24 cellular contexts compared by ENCODE assay signal in the genomic region with DNA sequence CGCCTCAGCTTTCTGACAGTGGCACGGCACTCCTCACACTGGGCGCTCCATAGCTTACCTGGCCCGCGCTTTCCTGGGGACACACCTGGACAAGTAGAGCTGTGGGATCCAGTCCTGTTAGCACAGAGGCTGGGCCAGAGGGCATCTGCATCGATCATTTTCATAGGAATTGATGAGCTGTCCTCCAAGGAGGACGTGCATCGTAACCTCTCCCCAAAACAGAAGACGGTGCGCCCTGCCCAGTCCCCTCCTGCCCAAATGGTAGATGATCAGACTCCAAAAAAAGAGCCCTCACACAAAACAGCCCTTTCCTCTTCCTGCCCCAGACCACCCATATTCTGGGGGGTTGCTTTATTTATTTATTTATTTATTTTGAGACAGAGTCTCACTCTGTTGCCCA.
DNase-seq lines count a peak whose midpoint lies in the region; ATAC-seq and TF ChIP-seq lines count a peak whose summit lies in the region.
"Had no signal": no experiment of that assay in that cellular context is flagged by ENCODE, and none has a peak within 500 bp of the region (broad histone marks: within the 10 kb centered on the region; RNA-seq: fewer than 3 reads in every experiment).

No MANE protein-coding gene starts in this region.

- ATAC-seq in Right ventricle myocardium superior (ENCODE audit: poor library complexity) = no peak
- ATAC-seq: A549, GM12878 had no signal

- H3F3A ChIP-seq in neural progenitor cell (ENCODE audit: low read depth) = peaks cover 18% of the 10 kb centered on the region

- no peak overlapping the region for H2AFZ ChIP-seq in neural progenitor cell (replicated peaks)

- H3K27me3 ChIP-seq in left ventricle myocardium inferior (ENCODE audit: low read depth) (peaks cover 67% of the 10 kb centered on the region), neural progenitor cell (no peaks in the 10 kb centered on the region)
- H3K27me3 ChIP-seq: BE2C; BLaER1 treated with 17β-estradiol and CSF1 and Interleukin-3, amounts not matched to agents 10 nM and 100 nM had no signal

- H3K36me3 Mint-ChIP-seq in brain (peaks cover 11% of the 10 kb centered on the region), neural progenitor cell (no peaks in the 10 kb centered on the region), nephron progenitor cell (ENCODE audit: low read depth) (no peaks in the 10 kb centered on the region)
- H3K36me3 Mint-ChIP-seq: CD14-positive monocyte; CD8-positive, alpha-beta memory T cell had no signal

- no peak overlapping the region for H3K9ac ChIP-seq in neural progenitor cell
- H3K9ac ChIP-seq: BLaER1 treated with 17β-estradiol and CSF1 and Interleukin-3, amounts not matched to agents 10 nM and 100 nM had no signal

- H3K4me1 Mint-ChIP-seq in brain = peaks cover 54% of the 10 kb centered on the region
- H3K4me1 Mint-ChIP-seq in neural progenitor cell = peaks cover 31% of the 10 kb centered on the region
- H3K4me1 Mint-ChIP-seq in nephron progenitor cell = peaks cover 27% of the 10 kb centered on the region
- H3K4me1 Mint-ChIP-seq: CD14-positive monocyte; CD8-positive, alpha-beta memory T cell had no signal

- no peak overlapping the region for H3K4me2 ChIP-seq in neural progenitor cell
- H3K4me2 ChIP-seq: A549; BLaER1 treated with 17β-estradiol and CSF1 and Interleukin-3, amounts not matched to agents 10 nM and 100 nM had no signal

- H3K79me2 ChIP-seq in neural progenitor cell (ENCODE audit: low read depth) = no peaks in the 10 kb centered on the region

- H3K9me3 ChIP-seq in left ventricle myocardium inferior (replicated peaks) = peaks cover 5% of the 10 kb centered on the region
- H3K9me3 ChIP-seq in neural progenitor cell (ENCODE audit: low read depth) = no peaks in the 10 kb centered on the region
- H3K9me3 ChIP-seq: A549; BE2C; BLaER1 treated with 17β-estradiol and CSF1 and Interleukin-3, amounts not matched to agents 10 nM and 100 nM; HAP-1 had no signal

- intact Hi-C loops in Right ventricle myocardium superior (cut with DNase I) = no loop called here
- intact Hi-C loops in left ventricle myocardium inferior (cut with micrococcal nuclease) = no loop called here
- intact Hi-C loops in posterior vena cava (cut with DNase I) = no loop called here

- H3K4me3 Mint-ChIP-seq in brain (no peak overlapping the region), neural progenitor cell (no peak overlapping the region), nephron progenitor cell (no peak overlapping the region)
- H3K4me3 Mint-ChIP-seq: CD14-positive monocyte; CD4-positive, alpha-beta T cell; CD8-positive, alpha-beta memory T cell; HFFc6 had no signal

- no peak overlapping the region for H3K27ac ChIP-seq in left ventricle myocardium inferior (replicated peaks)
- no peak overlapping the region for H3K27ac ChIP-seq in neural progenitor cell
- H3K27ac ChIP-seq: A549; BLaER1 treated with 17β-estradiol and CSF1 and Interleukin-3, amounts not matched to agents 10 nM and 100 nM had no signal

- H3K27ac Mint-ChIP-seq in brain (peak overlapping the region in 3 of 5 experiments; percentile 6 to 85 (median 76)), neural progenitor cell (peak overlapping the region; percentile 10), nephron progenitor cell (no peak overlapping the region)
- H3K27ac Mint-ChIP-seq: CD14-positive monocyte; CD4-positive, alpha-beta T cell; HFFc6 had no signal

- no peaks in the 10 kb centered on the region for H3K36me3 ChIP-seq in left ventricle myocardium inferior
- H3K36me3 ChIP-seq in neural progenitor cell = no peaks in the 10 kb centered on the region
- H3K36me3 ChIP-seq: BE2C; BLaER1 treated with 17β-estradiol and CSF1 and Interleukin-3, amounts not matched to agents 10 nM and 100 nM; HAP-1 had no signal

- TF ChIP-seq CTCF in left ventricle myocardium inferior (IDR thresholded peaks at IDR 0.05; ENCODE audit: borderline replicate concordance) (no peak), brain (conservative IDR thresholded peaks at IDR 0.05) (no peak), neural progenitor cell (IDR thresholded peaks at IDR 0.05) (no peak), nephron progenitor cell (IDR thresholded peaks at IDR 0.05) (no peak)

- no peaks in the 10 kb centered on the region for H4K20me1 ChIP-seq in neural progenitor cell (ENCODE audit: low read depth)
- H4K20me1 ChIP-seq: BLaER1 treated with 17β-estradiol and CSF1 and Interleukin-3, amounts not matched to agents 10 nM and 100 nM had no signal

- peaks cover 4% of the 10 kb centered on the region for H3K27me3 Mint-ChIP-seq in brain
- H3K27me3 Mint-ChIP-seq in neural progenitor cell (ENCODE audit: insufficient read depth, low read depth) = peaks cover 3% of the 10 kb centered on the region
- peaks cover 10% of the 10 kb centered on the region for H3K27me3 Mint-ChIP-seq in nephron progenitor cell (ENCODE audit: low read depth, poor library complexity)
- H3K27me3 Mint-ChIP-seq: CD4-positive, alpha-beta T cell had no signal

- peaks cover 3 to 16% (median 4%) of the 10 kb centered on the region in 5 experiments for H3K9me3 Mint-ChIP-seq in brain
- H3K9me3 Mint-ChIP-seq in neural progenitor cell = no peaks in the 10 kb centered on the region
- H3K9me3 Mint-ChIP-seq in nephron progenitor cell = no peaks in the 10 kb centered on the region
- H3K9me3 Mint-ChIP-seq: CD4-positive, alpha-beta T cell; CD8-positive, alpha-beta memory T cell had no signal

- DNase-seq in Right ventricle myocardium superior (peak; percentile 8), left ventricle myocardium inferior (no peak), neural progenitor cell (ENCODE audit: low spot score) (no peak), posterior vena cava (ENCODE audit: low spot score) (peak; percentile 37), nephron progenitor cell (no peak), HuH-7.5 (ENCODE audit: low spot score) (no peak)
- DNase-seq: 8988T; ACHN; AML-193; BE2C; CD4-positive, alpha-beta T cell; DMS 273 treated with DMSO at 0.1 percent for 48 hours; DMS79; EL; GDM1; GOT3; HFFc6 had no signal

- H3K4me1 ChIP-seq in left ventricle myocardium inferior (no peaks in the 10 kb centered on the region), neural progenitor cell (peaks cover 18% of the 10 kb centered on the region)
- H3K4me1 ChIP-seq: BE2C; BLaER1 treated with 17β-estradiol and CSF1 and Interleukin-3, amounts not matched to agents 10 nM and 100 nM; HAP-1 had no signal

- H3K4me3 ChIP-seq in left ventricle myocardium inferior (no peak overlapping the region), neural progenitor cell (no peak overlapping the region)
- H3K4me3 ChIP-seq: A549; BLaER1 treated with 17β-estradiol and CSF1 and Interleukin-3, amounts not matched to agents 10 nM and 100 nM; GM12878; HAP-1 had no signal

Comparison
In these comparisons a context has a peak if more than half of its experiments do, and no peak if none do; other contexts are left out.
1. DNase-seq: peak in Right ventricle myocardium superior (single experiment) and posterior vena cava (single experiment); none in left ventricle myocardium inferior (single experiment), neural progenitor cell (single experiment), nephron progenitor cell (single experiment) and HuH-7.5 (single experiment).